ENCODE assay signal across 20 cellular contexts in genomic region chr1:75937034-75937433, GRCh38. TPM values are rescaled to one million over a fixed set of nuclear protein-coding genes. Genes with fewer than 3 reads are reported as not detected.
DNase-seq lines count a peak whose midpoint lies in the region; ATAC-seq, FAIRE-seq and TF ChIP-seq lines count a peak whose summit lies in the region.
"Had no signal": no experiment of that assay in that cellular context is flagged by ENCODE, and none has a peak within 500 bp of the region (broad histone marks: within the 10 kb centered on the region; RNA-seq: fewer than 3 reads in every experiment).

No MANE protein-coding gene starts in this region.

- TF ChIP-seq CTCF in mammary epithelial cell (conservative IDR thresholded peaks at IDR 0.05 in 1 of 2, IDR thresholded peaks at IDR 0.05 in 1 of 2; ENCODE audit: extremely low read depth in 1 of 2, insufficient read depth in 1 of 2, low read depth in 1 of 2, low read length in 2 of 2) = no peak
- no peak for TF ChIP-seq CTCF in pancreas (IDR thresholded peaks at IDR 0.05)

- H2AFZ ChIP-seq in mammary epithelial cell (ENCODE audit: low read depth, low read length) = no peak overlapping the region
- H2AFZ ChIP-seq: PC-9 had no signal

- BruUV-seq in mammary epithelial cell (replicated peaks; lab: Mats Ljungman, UMichigan) = no TSS peak

- H3K27ac Mint-ChIP-seq in stimulated activated naive B cell treated with anti-CD40 and anti-IgM and Interleukin-4, amounts not matched to agents 10 μg/mL and 1 μg/mL and 100 μg/mL, for 72 hours = no peak overlapping the region
- H3K27ac Mint-ChIP-seq: activated naive CD4-positive, alpha-beta T cell treated with anti-CD3 and anti-CD28 coated beads for 36 hours had no signal

- dilution Hi-C loops in mammary epithelial cell (cut with HindIII; ENCODE audit: low sequenced_read_pairs) = loop anchor here (5.0 kb wide), 1 partner anchor 40 kb away; no protein-coding TSS in a partner anchor

- no peaks in the 10 kb centered on the region for H3K9me3 ChIP-seq in mammary epithelial cell (replicated peaks; ENCODE audit: insufficient read depth, low read length)
- H3K9me3 ChIP-seq in pancreas = no peaks in the 10 kb centered on the region
- H3K9me3 ChIP-seq: mucosa of descending colon, ovary, stomach had no signal

- H3K36me3 ChIP-seq in mammary epithelial cell (ENCODE audit: insufficient read depth, low read length) = no peaks in the 10 kb centered on the region
- no peaks in the 10 kb centered on the region for H3K36me3 ChIP-seq in pancreas
- H3K36me3 ChIP-seq: ovary, stomach had no signal

- H3K27ac ChIP-seq in mammary epithelial cell (ENCODE audit: insufficient read depth, low read depth, low read length) (no peak overlapping the region), pancreas (no peak overlapping the region)
- H3K27ac ChIP-seq: ovary, PC-9, stomach had no signal

- WGBS in mammary epithelial cell (ENCODE audit: low coverage, missing lambda C conversion rate) = 8% methylated on average over 1 of the region's 1 CpG
- 9 to 19% methylated on average over 1 of the region's 1 CpG for WGBS in pancreas, 2 donors

- H3K9ac ChIP-seq in mammary epithelial cell (ENCODE audit: insufficient read depth, low read length) = no peak overlapping the region

- no peaks in the 10 kb centered on the region for H4K20me1 ChIP-seq in mammary epithelial cell (ENCODE audit: insufficient read depth, low read length)

- no peaks in the 10 kb centered on the region for H3K27me3 ChIP-seq in mammary epithelial cell (ENCODE audit: insufficient read depth, low read length)
- H3K27me3 ChIP-seq in pancreas = no peaks in the 10 kb centered on the region
- H3K27me3 ChIP-seq: ovary, stomach had no signal

- intact Hi-C loops in mammary epithelial cell (cut with micrococcal nuclease) (no loop called here), pancreas (cut with DNase I) (no loop called here)

- peaks cover 0 to 3% of the 10 kb centered on the region in 2 donors for H3K9me3 Mint-ChIP-seq in stimulated activated naive B cell treated with anti-CD40 and anti-IgM and Interleukin-4, amounts not matched to agents 10 μg/mL and 1 μg/mL and 100 μg/mL, for 72 hours

- no peak for FAIRE-seq in pancreas (lab: Jason Lieb, UNC)
- FAIRE-seq: small intestine had no signal

- no peaks in the 10 kb centered on the region for H3K4me1 ChIP-seq in mammary epithelial cell (ENCODE audit: insufficient read depth, low read length)
- no peaks in the 10 kb centered on the region for H3K4me1 ChIP-seq in pancreas
- H3K4me1 ChIP-seq: stomach had no signal

- H3K4me3 Mint-ChIP-seq in stimulated activated naive B cell treated with anti-CD40 and anti-IgM and Interleukin-4, amounts not matched to agents 10 μg/mL and 1 μg/mL and 100 μg/mL, for 72 hours = no peak overlapping the region
- H3K4me3 Mint-ChIP-seq: activated naive CD4-positive, alpha-beta T cell treated with anti-CD3 and anti-CD28 coated beads for 36 hours had no signal

- no peaks in the 10 kb centered on the region for H3K79me2 ChIP-seq in mammary epithelial cell (ENCODE audit: insufficient read depth, low read length)

- no peaks in the 10 kb centered on the region for H3K4me1 Mint-ChIP-seq in stimulated activated naive B cell treated with anti-CD40 and anti-IgM and Interleukin-4, amounts not matched to agents 10 μg/mL and 1 μg/mL and 100 μg/mL, for 72 hours

- ATAC-seq in GM21360 (IDR thresholded peaks at IDR 0.05; ENCODE audit: unreplicated experiment) = peak; percentile 77
- no peak for ATAC-seq in stimulated activated naive B cell treated with anti-CD40 and anti-IgM and Interleukin-4, amounts not matched to agents 10 μg/mL and 1 μg/mL and 100 μg/mL, for 72 hours (replicated peaks)
- ATAC-seq in pancreas = no peak
- no peak for ATAC-seq in GM19395 (IDR thresholded peaks at IDR 0.05; ENCODE audit: unreplicated experiment)
- ATAC-seq: mucosa of descending colon had no signal

- H3K4me3 ChIP-seq in mammary epithelial cell (replicated peaks in 1 of 3; ENCODE audit: insufficient read depth in 1 of 3, low read depth in 2 of 3, low read length in 3 of 3) = no peak overlapping the region
- H3K4me3 ChIP-seq in pancreas = no peak overlapping the region
- H3K4me3 ChIP-seq: mucosa of descending colon, ovary, PC-9, stomach had no signal

- DNase-seq in AG08396 (ENCODE audit: low spot score) = peak; percentile 5
- peak; percentile 15 for DNase-seq in HS-27A (ENCODE audit: low read depth)
- DNase-seq in mammary epithelial cell = peak; percentile 36
- DNase-seq in stimulated activated naive B cell treated with anti-CD40 and anti-IgM and Interleukin-4, amounts not matched to agents 10 μg/mL and 1 μg/mL and 100 μg/mL, for 72 hours = no peak
- no peak for DNase-seq in pancreas
- no peak for DNase-seq in NCI-H345 treated with DMSO at 0.1 percent for 48 hours (lab: John Stamatoyannopoulos, UW; ENCODE audit: unreplicated experiment)
- DNase-seq: ACHN; activated CD8-positive, alpha-beta memory T cell treated with anti-CD3 and anti-CD28 coated beads, Interleukin-2, amount 50 U/mL, for 4 hours; activated naive CD4-positive, alpha-beta T cell treated with anti-CD3 and anti-CD28 coated beads for 36 hours; KG1; mucosa of descending colon; NCI-H187; NCI-H510A treated with DMSO at 0.1 percent for 48 hours; ovary; PC-9; small intestine; stomach had no signal

- in situ Hi-C loops in mammary epithelial cell (cut with MboI; ENCODE audit: low sequenced_read_pairs in 2 of 2) = no loop called here

- H3K36me3 Mint-ChIP-seq in stimulated activated naive B cell treated with anti-CD40 and anti-IgM and Interleukin-4, amounts not matched to agents 10 μg/mL and 1 μg/mL and 100 μg/mL, for 72 hours = no peaks in the 10 kb centered on the region

- CTCF ChIA-PET in mammary epithelial cell (lab: Charles Lee; ENCODE audit: low non-redundant PET) = no interaction called here

- no peaks in the 10 kb centered on the region for H3K27me3 Mint-ChIP-seq in stimulated activated naive B cell treated with anti-CD40 and anti-IgM and Interleukin-4, amounts not matched to agents 10 μg/mL and 1 μg/mL and 100 μg/mL, for 72 hours

- no peak overlapping the region for H3K4me2 ChIP-seq in mammary epithelial cell (ENCODE audit: insufficient read depth, low read depth, low read length)
- H3K4me2 ChIP-seq: PC-9 had no signal

RNA-seq across cellular contexts. Expression of gene ASB17, which starts 4.8 kb away (rescaled TPM):
- total RNA-seq in mammary epithelial cell = not detected
- not detected for polyA plus RNA-seq in mammary epithelial cell
- not detected for polyA minus RNA-seq in mammary epithelial cell
- not detected for total RNA-seq in pancreas
- not detected for polyA plus RNA-seq in pancreas
- total RNA-seq: activated naive CD4-positive, alpha-beta T cell treated with anti-CD3 and anti-CD28 coated beads for 36 hours; mucosa of descending colon; ovary; PC-9; stomach; T-helper 1 cell treated with Interleukin-12 subunit alpha and Interleukin-12 subunit beta and Interleukin-4 antibody, amounts not matched to agents 30 ng/mL and 1 ng/mL, for 36 hours had no signal
- polyA plus RNA-seq: ovary, small intestine, stomach had no signal

Comparison
In these comparisons a context has a peak if more than half of its experiments do, and no peak if none do; other contexts are left out.
1. DNase-seq: peak in AG08396 (single experiment), HS-27A (single experiment) and mammary epithelial cell (single experiment); none in stimulated activated naive B cell treated with anti-CD40 and anti-IgM and Interleukin-4, amounts not matched to agents 10 μg/mL and 1 μg/mL and 100 μg/mL, for 72 hours (single experiment), pancreas (0 of 6) and NCI-H345 treated with DMSO at 0.1 percent for 48 hours (single experiment).